Comparison of ENCODE assay signal across 1 cellular context in the genomic region with DNA sequence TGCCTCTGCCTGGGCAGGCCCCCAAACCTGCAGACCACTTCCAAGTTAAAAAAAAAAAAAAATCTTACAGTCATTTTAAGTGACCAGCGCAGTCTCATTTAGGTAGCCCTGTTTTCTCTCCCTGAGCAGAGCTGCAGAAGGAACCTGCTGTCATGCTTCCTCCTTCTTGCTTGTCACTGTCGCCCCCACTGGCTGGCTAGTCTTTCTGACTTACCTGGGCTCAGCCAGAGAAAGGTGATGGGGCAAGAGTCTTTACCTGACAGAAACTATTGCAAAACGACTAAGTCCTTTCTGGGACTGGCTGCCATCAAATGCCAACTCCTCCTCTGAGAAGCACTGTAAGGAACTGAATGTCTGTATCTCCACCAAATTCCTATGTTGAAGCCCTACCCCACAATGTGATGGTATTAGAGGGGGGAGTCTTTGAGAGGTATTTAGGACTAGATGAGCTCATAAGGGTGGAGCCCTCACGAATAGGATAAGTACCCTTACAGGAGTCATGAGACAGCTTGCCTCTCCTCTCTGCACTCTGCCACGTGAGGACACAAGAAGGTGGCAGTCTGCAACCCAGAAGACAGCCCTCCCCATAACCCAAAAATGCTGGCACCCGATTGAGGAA.
TF ChIP-seq lines count a peak whose summit lies in the region.

No MANE protein-coding gene starts in this region.

TF ChIP-seq in WTC11, 78 proteins besides CTCF, POLR2A, EP300 and RAD21 (continued from another document):
- TF ChIP-seq, protein P1, sequence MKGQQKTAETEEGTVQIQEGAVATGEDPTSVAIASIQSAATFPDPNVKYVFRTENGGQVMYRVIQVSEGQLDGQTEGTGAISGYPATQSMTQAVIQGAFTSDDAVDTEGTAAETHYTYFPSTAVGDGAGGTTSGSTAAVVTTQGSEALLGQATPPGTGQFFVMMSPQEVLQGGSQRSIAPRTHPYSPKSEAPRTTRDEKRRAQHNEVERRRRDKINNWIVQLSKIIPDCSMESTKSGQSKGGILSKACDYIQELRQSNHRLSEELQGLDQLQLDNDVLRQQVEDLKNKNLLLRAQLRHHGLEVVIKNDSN (CRISPR knock-in tag; IDR thresholded peaks at IDR 0.05) = no peak
- TF ChIP-seq ATF1 (CRISPR knock-in tag; IDR thresholded peaks at IDR 0.05) (no peak), SMAD3 (CRISPR knock-in tag; IDR thresholded peaks at IDR 0.05; ENCODE audit: borderline replicate concordance) (no peak), IRF1 (CRISPR knock-in tag; IDR thresholded peaks at IDR 0.05) (no peak), E2F1 (CRISPR knock-in tag; IDR thresholded peaks at IDR 0.05) (no peak), ZNF232 (CRISPR knock-in tag; IDR thresholded peaks at IDR 0.05) (no peak), GABPB1 (CRISPR knock-in tag; IDR thresholded peaks at IDR 0.05) (no peak), KAT7 (CRISPR knock-in tag; IDR thresholded peaks at IDR 0.05; ENCODE audit: borderline replicate concordance) (no peak), HMGXB4 (CRISPR knock-in tag; IDR thresholded peaks at IDR 0.05) (no peak)
